ENCODE assay signal across 13 cellular contexts in the genomic region with DNA sequence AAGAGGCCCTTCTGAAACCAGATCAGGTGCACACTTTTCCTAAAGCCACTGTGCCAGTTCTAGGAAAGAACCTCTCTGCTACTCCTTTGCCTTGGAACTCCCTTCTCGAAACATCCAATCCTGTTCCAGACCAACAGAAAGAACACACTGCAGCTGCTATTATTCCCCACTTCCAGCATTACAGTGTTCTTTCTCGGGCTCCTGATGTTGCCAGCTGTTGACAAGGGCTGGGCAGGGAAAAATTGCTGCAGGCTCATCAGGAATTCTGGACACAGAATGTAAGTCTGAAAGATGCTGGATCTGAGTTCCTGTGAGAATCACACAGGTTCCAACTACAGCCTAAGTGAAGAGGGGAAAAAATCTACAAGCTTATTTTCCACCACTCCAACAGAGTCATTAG. TPM values are rescaled to one million over a fixed set of nuclear protein-coding genes. Genes with fewer than 3 reads are reported as not detected.
DNase-seq lines count a peak whose midpoint lies in the region; ATAC-seq, FAIRE-seq and TF ChIP-seq lines count a peak whose summit lies in the region.
"Had no signal": no experiment of that assay in that cellular context is flagged by ENCODE, and none has a peak within 500 bp of the region (broad histone marks: within the 10 kb centered on the region; RNA-seq: fewer than 3 reads in every experiment).

No MANE protein-coding gene starts in this region.

- H3K36me3 Mint-ChIP-seq in osteocyte (ENCODE audit: unreplicated experiment) = no peaks in the 10 kb centered on the region
- H3K36me3 Mint-ChIP-seq in endothelial cell (ENCODE audit: low read depth, unreplicated experiment) = no peaks in the 10 kb centered on the region
- H3K36me3 Mint-ChIP-seq in activated naive CD4-positive, alpha-beta T cell treated with anti-CD3 and anti-CD28 coated beads, Interleukin-2, amount 50 U/mL, for 72 hours = no peaks in the 10 kb centered on the region

- H3K4me1 ChIP-seq in adipocyte (ENCODE audit: control insufficient read depth, insufficient read depth, low read length) (peaks cover 34% of the 10 kb centered on the region), heart right ventricle (peaks cover 8 to 50% (median 33%) of the 10 kb centered on the region in 9 donors), tibial artery (peaks cover 0 to 21% (median 12%) of the 10 kb centered on the region in 4 donors), small intestine (ENCODE audit: control insufficient read depth in 2 of 2, insufficient read depth in 1 of 2, low read depth in 1 of 2, low read length in 1 of 2) (no peaks in the 10 kb centered on the region)

- ATAC-seq in heart right ventricle = peak; percentile 57 to 80 (median 66)
- ATAC-seq in activated naive CD4-positive, alpha-beta T cell treated with anti-CD3 and anti-CD28 coated beads, Interleukin-2, amount 50 U/mL, for 72 hours = no peak

- H3K9me3 ChIP-seq in adipocyte (ENCODE audit: control insufficient read depth, low read length) (no peaks in the 10 kb centered on the region), heart right ventricle (no peaks in the 10 kb centered on the region), tibial artery (no peaks in the 10 kb centered on the region), small intestine (ENCODE audit: control insufficient read depth, low read depth) (no peaks in the 10 kb centered on the region)

- peak overlapping the region; percentile 43 for H3K9ac ChIP-seq in adipocyte (ENCODE audit: low read length)

- intact Hi-C loops in heart right ventricle (cut with DNase I) (loop anchor here in 1 of 10 donors (5.0 kb wide), 1 partner anchor 67 kb away; no protein-coding TSS in a partner anchor), tibial artery (cut with DNase I; ENCODE audit: low total_unique reads) (no loop called here)

- H3K27me3 Mint-ChIP-seq in osteocyte (ENCODE audit: unreplicated experiment) (no peaks in the 10 kb centered on the region), endothelial cell (ENCODE audit: unreplicated experiment) (peaks cover 1% of the 10 kb centered on the region)

- WGBS in heart right ventricle, 2 donors = 35 to 50% methylated on average over 2 of the region's 2 CpGs
- 57 to 75% (median 68%) methylated on average over 2 of the region's 2 CpGs for WGBS in small intestine, 3 donors

- H3K27ac Mint-ChIP-seq in osteocyte (ENCODE audit: unreplicated experiment) (peak overlapping the region; percentile 70), endothelial cell (ENCODE audit: unreplicated experiment) (no peak overlapping the region)
- H3K27ac Mint-ChIP-seq in activated naive CD4-positive, alpha-beta T cell treated with anti-CD3 and anti-CD28 coated beads, Interleukin-2, amount 50 U/mL, for 72 hours = no peak overlapping the region
- H3K27ac Mint-ChIP-seq: activated naive CD4-positive, alpha-beta T cell treated with anti-CD3 and anti-CD28 coated beads, Interleukin-2, amount 10 ng/mL, durations not matched to agents 7 days and 5 days had no signal

- peaks cover 10% of the 10 kb centered on the region for H3K4me1 Mint-ChIP-seq in osteocyte (ENCODE audit: unreplicated experiment)
- peaks cover 13% of the 10 kb centered on the region for H3K4me1 Mint-ChIP-seq in endothelial cell (ENCODE audit: unreplicated experiment)

- H3K27me3 ChIP-seq in adipocyte (replicated peaks; ENCODE audit: control insufficient read depth, insufficient read depth, low read length) (no peaks in the 10 kb centered on the region), heart right ventricle (no peaks in the 10 kb centered on the region), tibial artery (no peaks in the 10 kb centered on the region), small intestine (ENCODE audit: control insufficient read depth in 2 of 2, insufficient read depth in 2 of 2, low read length in 2 of 2) (no peaks in the 10 kb centered on the region)

- DNase-seq in adipocyte (ENCODE audit: low read depth) (no peak), heart right ventricle (peak in 1 of 2 donors; percentile 33), osteocyte (ENCODE audit: extremely low spot score, unreplicated experiment) (no peak), tibial artery (no peak), small intestine (no peak), endothelial cell (ENCODE audit: low spot score) (no peak), NCI-H187 (lab: John Stamatoyannopoulos, UW) (no peak)
- no peak for DNase-seq in activated naive CD4-positive, alpha-beta T cell treated with anti-CD3 and anti-CD28 coated beads, Interleukin-2, amount 50 U/mL, for 72 hours (ENCODE audit: low spot score in 2 of 2)
- DNase-seq: activated CD4-positive, CD25-positive, alpha-beta regulatory T cell treated with anti-CD3 and anti-CD28 coated beads, Interleukin-2, amount 50 U/mL, for 72 hours; activated naive CD4-positive, alpha-beta T cell treated with anti-CD3 and anti-CD28 coated beads, Interleukin-2, amount 10 ng/mL, durations not matched to agents 7 days and 5 days; foreskin melanocyte; T-helper 2 cell had no signal

- H3K36me3 ChIP-seq in adipocyte (ENCODE audit: control insufficient read depth, insufficient read depth, low read length, severe bottlenecking) (no peaks in the 10 kb centered on the region), heart right ventricle (no peaks in the 10 kb centered on the region), tibial artery (no peaks in the 10 kb centered on the region), small intestine (ENCODE audit: control insufficient read depth in 2 of 2, insufficient read depth in 2 of 2, low read length in 2 of 2) (no peaks in the 10 kb centered on the region)

- FAIRE-seq in small intestine (lab: Jason Lieb, UNC) = no peak

- H3K27ac ChIP-seq in heart right ventricle (peak overlapping the region; percentile 48 to 91 (median 80)), tibial artery (peak overlapping the region; percentile 62 to 75), small intestine (ENCODE audit: low read depth in 1 of 2, low read length in 1 of 2) (peak overlapping the region in 1 of 2 donors; percentile 75)

- TF ChIP-seq CTCF in heart right ventricle (IDR thresholded peaks at IDR 0.05) = no peak
- no peak for TF ChIP-seq CTCF in osteocyte (IDR thresholded peaks at IDR 0.05)
- no peak for TF ChIP-seq CTCF in tibial artery (IDR thresholded peaks at IDR 0.05)
- no peak for TF ChIP-seq CTCF in endothelial cell (IDR thresholded peaks at IDR 0.05; ENCODE audit: unreplicated experiment)

- H3K4me3 ChIP-seq in adipocyte (ENCODE audit: low read length) (peak overlapping the region; percentile 16), heart right ventricle (peak overlapping the region in 2 of 10 donors; percentile 5 to 14), tibial artery (no peak overlapping the region), small intestine (ENCODE audit: low read depth in 1 of 2, low read length in 2 of 2) (no peak overlapping the region)

- H3K9me3 Mint-ChIP-seq in osteocyte (ENCODE audit: unreplicated experiment) (no peaks in the 10 kb centered on the region), endothelial cell (ENCODE audit: unreplicated experiment) (no peaks in the 10 kb centered on the region)
- H3K9me3 Mint-ChIP-seq in activated naive CD4-positive, alpha-beta T cell treated with anti-CD3 and anti-CD28 coated beads, Interleukin-2, amount 50 U/mL, for 72 hours = peaks cover 0 to 4% of the 10 kb centered on the region in 2 donors

- H3K4me3 Mint-ChIP-seq in osteocyte (ENCODE audit: unreplicated experiment) = no peak overlapping the region
- H3K4me3 Mint-ChIP-seq in endothelial cell (ENCODE audit: unreplicated experiment) = no peak overlapping the region
- H3K4me3 Mint-ChIP-seq: activated naive CD4-positive, alpha-beta T cell treated with anti-CD3 and anti-CD28 coated beads, Interleukin-2, amount 10 ng/mL, durations not matched to agents 7 days and 5 days had no signal

RNA-seq across cellular contexts. Expression of gene KIAA0040, which starts 8.1 kb away (rescaled TPM):
- total RNA-seq in heart right ventricle (10 to 100 TPM in 6 of 10 donors, 1 to 10 TPM in 4; 6.3 to 37.2 (median 11.1) TPM), osteocyte (0.73 and 1.6 TPM in 2 replicates), endothelial cell (ENCODE audit: unreplicated experiment) (4.1 TPM)
- polyA plus RNA-seq in heart right ventricle (10 to 100 TPM in 1 of 2 donors, 1 to 10 TPM in 1; 8.7 to 13.1 TPM), small intestine (10 to 100 TPM in 1 of 3 donors, 1 to 10 TPM in 2; 5.4 to 15.2 (median 6.8) TPM)
- 10 to 100 TPM; 21.2 to 23.4 TPM for total RNA-seq in activated naive CD4-positive, alpha-beta T cell treated with anti-CD3 and anti-CD28 coated beads, Interleukin-2, amount 50 U/mL, for 72 hours
- total RNA-seq: HT1080 had no signal

Comparison
In these comparisons a context has a peak if more than half of its experiments do, and no peak if none do; other contexts are left out.
1. ATAC-seq: peak in heart right ventricle (8 of 8); none in activated naive CD4-positive, alpha-beta T cell treated with anti-CD3 and anti-CD28 coated beads, Interleukin-2, amount 50 U/mL, for 72 hours (0 of 2).